Comparison of ENCODE assay signal across 1 cellular context in genomic region chr2:232385660-232386489, GRCh38.
TF ChIP-seq lines count a peak whose summit lies in the region.

No MANE protein-coding gene starts in this region.

TF ChIP-seq in H1, 55 proteins besides CTCF, POLR2A, EP300 and RAD21:
- no peak for TF ChIP-seq FOSL1 (IDR thresholded peaks at IDR 0.05; ENCODE audit: insufficient read depth, low read depth, low read length)
- TF ChIP-seq HDAC6 (IDR thresholded peaks at IDR 0.05; ENCODE audit: low read depth, low read length): no peak
- no peak for TF ChIP-seq TAF1 (IDR thresholded peaks at IDR 0.05; ENCODE audit: low read depth, low read length)
- peak; percentile 62; the same call in 1 of the 2 replicates for TF ChIP-seq TEAD4 (IDR thresholded peaks at IDR 0.05; ENCODE audit: low read depth, low read length)
- TF ChIP-seq GTF2F1 (IDR thresholded peaks at IDR 0.05; ENCODE audit: borderline replicate concordance, low read depth, low read length): no peak
